ENCODE assay signal across 1 cellular context in genomic region chr2:105873281-105873680, GRCh38.
TF ChIP-seq lines count a peak whose summit lies in the region.

No MANE protein-coding gene starts in this region.

TF ChIP-seq in SK-N-SH, 30 proteins besides CTCF, POLR2A, EP300 and RAD21 (continued from another document):
- TF ChIP-seq USF2 (IDR thresholded peaks at IDR 0.05; ENCODE audit: borderline replicate concordance, low read depth, low read length), result no peak
TF ChIP-seq in SK-N-SH: peak in this region for 0.
